Comparison of ENCODE assay signal across 8 cellular contexts in genomic region chr7:99036531-99037175, GRCh38.
DNase-seq lines count a peak whose midpoint lies in the region; ATAC-seq and TF ChIP-seq lines count a peak whose summit lies in the region.

No MANE protein-coding gene starts in this region.

- H4K8ac ChIP-seq in mesenchymal stem cell (ENCODE audit: low read length): no peak overlapping the region

- TF ChIP-seq POLR2A in esophagus squamous epithelium (IDR thresholded peaks at IDR 0.05): no peak

- H3K79me1 ChIP-seq in mesenchymal stem cell (replicated peaks; ENCODE audit: low read length, poor library complexity, severe bottlenecking): peaks cover 44% of the 10 kb centered on the region

- H2BK5ac ChIP-seq in mesenchymal stem cell (ENCODE audit: low read depth, low read length, poor library complexity, severe bottlenecking): no peak overlapping the region

- H3K4ac ChIP-seq in mesenchymal stem cell (ENCODE audit: low read depth in 1 of 2, low read length in 2 of 2): no peak overlapping the region

- no peak overlapping the region for H3K4me2 ChIP-seq in mesenchymal stem cell (ENCODE audit: low read length, poor library complexity, severe bottlenecking)

- peak in 2 of 6 experiments; percentile 12 to 30 for TF ChIP-seq CTCF in esophagus squamous epithelium (IDR thresholded peaks at IDR 0.05)

- ATAC-seq in left lobe of liver: no peak

- H3K4me3 ChIP-seq in mesenchymal stem cell (ENCODE audit: insufficient read depth in 1 of 2, low read depth in 1 of 2, low read length in 2 of 2) (no peak overlapping the region), esophagus squamous epithelium (no peak overlapping the region)

- no peak overlapping the region for H4K91ac ChIP-seq in mesenchymal stem cell (ENCODE audit: low read length)

- H3K9me3 ChIP-seq in mesenchymal stem cell (ENCODE audit: control insufficient read depth, low read length) (no peaks in the 10 kb centered on the region), esophagus squamous epithelium (no peaks in the 10 kb centered on the region)

- H3K27me3 ChIP-seq in mesenchymal stem cell (ENCODE audit: control insufficient read depth in 1 of 2, insufficient read depth in 1 of 2, low read length in 2 of 2) (no peaks in the 10 kb centered on the region), esophagus squamous epithelium (no peaks in the 10 kb centered on the region)

- H3K18ac ChIP-seq in mesenchymal stem cell (ENCODE audit: low read depth in 1 of 2, low read length in 2 of 2): no peak overlapping the region

- H3K4me1 ChIP-seq in mesenchymal stem cell (ENCODE audit: control insufficient read depth, insufficient read depth, low read depth, low read length) (peaks cover 24% of the 10 kb centered on the region), esophagus squamous epithelium (peaks cover 0 to 17% (median 3%) of the 10 kb centered on the region in 3 donors)

- 94% methylated on average over 12 of the region's 12 CpGs for WGBS in mesenchymal stem cell
- WGBS in esophagus squamous epithelium, 2 donors: 59 to 86% methylated on average over 6 of the region's 12 CpGs

- H3K36me3 ChIP-seq in mesenchymal stem cell (ENCODE audit: control insufficient read depth in 1 of 2, insufficient read depth in 2 of 2, low read depth in 1 of 2, low read length in 2 of 2) (peaks cover 90 to 91% of the 10 kb centered on the region in 2 experiments), esophagus squamous epithelium (peaks cover 36 to 100% (median 72%) of the 10 kb centered on the region in 3 donors)

- peak; percentile 8 for DNase-seq in COLO668 (lab: John Stamatoyannopoulos, UW; ENCODE audit: unreplicated experiment)
- DNase-seq in Kasumi-1 (lab: John Stamatoyannopoulos, UW): peak; percentile 60 to 62
- DNase-seq in cerebellum (ENCODE audit: low spot score): peak; percentile 72
- DNase-seq in mesenchymal stem cell: peak; percentile 32
- no peak for DNase-seq in esophagus squamous epithelium (lab: John Stamatoyannopoulos, UW)
- DNase-seq in left lobe of liver (ENCODE audit: low spot score): no peak
- DNase-seq in mucosa of gallbladder (ENCODE audit: low spot score): no peak
- DNase-seq in NCI-H1092 treated with DMSO at 0.1 percent for 48 hours (lab: John Stamatoyannopoulos, UW): no peak

- no peak overlapping the region for H2AFZ ChIP-seq in mesenchymal stem cell (ENCODE audit: low read depth, low read length)

- H3K27ac ChIP-seq in mesenchymal stem cell (ENCODE audit: low read length, poor library complexity, severe bottlenecking): peak overlapping the region; percentile 77
- no peak overlapping the region for H3K27ac ChIP-seq in esophagus squamous epithelium

- no peak overlapping the region for H3K9ac ChIP-seq in mesenchymal stem cell (ENCODE audit: low read length)

- no peak overlapping the region for H2BK12ac ChIP-seq in mesenchymal stem cell (ENCODE audit: low read length in 2 of 2)

- no peak overlapping the region for H3K14ac ChIP-seq in mesenchymal stem cell (ENCODE audit: low read length in 2 of 2)

- intact Hi-C loops in esophagus squamous epithelium (cut with DNase I): no loop called here

- no peak overlapping the region for H2AK5ac ChIP-seq in mesenchymal stem cell (ENCODE audit: low read length, severe bottlenecking)

- H2BK120ac ChIP-seq in mesenchymal stem cell (ENCODE audit: low read depth, low read length): no peak overlapping the region

- no peak overlapping the region for H3K23ac ChIP-seq in mesenchymal stem cell (ENCODE audit: low read length in 2 of 2)

- no peak overlapping the region for H2BK15ac ChIP-seq in mesenchymal stem cell (ENCODE audit: low read depth, poor library complexity, severe bottlenecking)

Comparison
In these comparisons a context has a peak if more than half of its experiments do, and no peak if none do; other contexts are left out.
1. DNase-seq: peak in COLO668 (single experiment), Kasumi-1 (2 of 2), cerebellum (single experiment) and mesenchymal stem cell (single experiment); none in esophagus squamous epithelium (single experiment), left lobe of liver (single experiment), mucosa of gallbladder (single experiment) and NCI-H1092 treated with DMSO at 0.1 percent for 48 hours (single experiment).